ENCODE assay signal across 8 cellular contexts in the genomic region with DNA sequence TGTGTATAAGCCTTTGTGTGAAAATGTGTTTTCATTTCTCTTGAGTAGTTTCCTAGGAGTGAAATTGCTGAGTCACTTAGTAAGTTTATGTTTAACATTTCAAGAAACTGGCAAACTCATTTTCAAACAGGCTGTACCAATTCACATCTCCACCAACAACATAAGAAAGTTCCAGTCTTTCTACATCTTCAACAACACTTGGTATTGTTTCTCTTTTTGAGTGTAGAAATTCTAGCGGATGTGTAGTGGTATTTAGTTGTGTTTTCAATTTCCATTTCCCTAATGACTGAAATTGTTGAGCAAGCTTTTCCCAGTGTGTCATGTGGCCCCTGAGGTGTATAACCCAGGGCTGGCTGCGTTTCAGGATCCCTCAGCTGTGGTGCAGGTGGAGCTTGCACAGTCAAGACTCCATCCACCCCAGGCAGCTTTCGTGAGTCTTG.
DNase-seq lines count a peak whose midpoint lies in the region; TF ChIP-seq lines count a peak whose summit lies in the region.

No MANE protein-coding gene starts in this region.

- no peaks in the 10 kb centered on the region for H3K9me2 ChIP-seq in Karpas-422 (replicated peaks; ENCODE audit: insufficient read depth, low read length)

- no peaks in the 10 kb centered on the region for H3K9me3 ChIP-seq in Karpas-422 (ENCODE audit: low read length)
- no peaks in the 10 kb centered on the region for H3K9me3 ChIP-seq in neuronal stem cell (replicated peaks in 1 of 2; ENCODE audit: control insufficient read depth in 2 of 2, insufficient read depth in 1 of 2, low read depth in 1 of 2, low read length in 2 of 2)
- no peaks in the 10 kb centered on the region for H3K9me3 ChIP-seq in H9 (ENCODE audit: control insufficient read depth, low read depth, low read length)

- H3K79me2 ChIP-seq in Karpas-422 (ENCODE audit: low read length), result no peaks in the 10 kb centered on the region
- no peaks in the 10 kb centered on the region for H3K79me2 ChIP-seq in H9 (ENCODE audit: insufficient read depth, low read length)

- no peak overlapping the region for H4K8ac ChIP-seq in neuronal stem cell (ENCODE audit: low read depth, low read length)
- no peak overlapping the region for H4K8ac ChIP-seq in H9 (replicated peaks; ENCODE audit: insufficient read length, low read depth, low read length)

- no peak for TF ChIP-seq CTCF in H9 (conservative IDR thresholded peaks at IDR 0.05)

- H3K4me2 ChIP-seq in Karpas-422 (ENCODE audit: low read depth, low read length, poor library complexity, severe bottlenecking) (peak overlapping the region; percentile 9), neuronal stem cell (ENCODE audit: insufficient read depth, low read length, poor library complexity, severe bottlenecking) (no peak overlapping the region), H9 (ENCODE audit: insufficient read depth, insufficient read length, low read length) (no peak overlapping the region)

- H2BK15ac ChIP-seq in neuronal stem cell (ENCODE audit: low read length), result no peak overlapping the region
- no peak overlapping the region for H2BK15ac ChIP-seq in H9 (ENCODE audit: low read depth, low read length)

- H3K36me3 ChIP-seq in Karpas-422 (ENCODE audit: insufficient read depth, low read length) (no peaks in the 10 kb centered on the region), neuronal stem cell (replicated peaks in 1 of 2; ENCODE audit: control insufficient read depth in 2 of 2, insufficient read depth in 2 of 2, low read length in 2 of 2) (no peaks in the 10 kb centered on the region)

- no peaks in the 10 kb centered on the region for H3K23me2 ChIP-seq in H9 (ENCODE audit: insufficient read length, low read depth, low read length, poor library complexity, severe bottlenecking)

- H2BK5ac ChIP-seq in neuronal stem cell (ENCODE audit: low read length) (no peak overlapping the region), H9 (ENCODE audit: insufficient read length, low read length) (no peak overlapping the region)

- H3K9ac ChIP-seq in Karpas-422 (ENCODE audit: low read length) (no peak overlapping the region), neuronal stem cell (ENCODE audit: low read depth, low read length, poor library complexity) (no peak overlapping the region), H9 (ENCODE audit: extremely low read depth, insufficient read length, low read length) (no peak overlapping the region)

- H3K4me1 Mint-ChIP-seq in activated CD4-positive, alpha-beta T cell treated with anti-CD3 and anti-CD28 coated beads, Interleukin-2, amount 10 ng/mL, durations not matched to agents 24 days and 14 days, result peaks cover 11% of the 10 kb centered on the region
- no peaks in the 10 kb centered on the region for H3K4me1 Mint-ChIP-seq in H9

- no peak overlapping the region for H4K5ac ChIP-seq in H9 (ENCODE audit: insufficient read length, low read depth, low read length)

- no peak overlapping the region for H3K4ac ChIP-seq in neuronal stem cell (ENCODE audit: low read length)
- H3K4ac ChIP-seq in H9 (ENCODE audit: low read depth, low read length), result no peak overlapping the region

- no peak overlapping the region for H3K4me3 Mint-ChIP-seq in activated CD4-positive, alpha-beta T cell treated with anti-CD3 and anti-CD28 coated beads, Interleukin-2, amount 10 ng/mL, durations not matched to agents 24 days and 14 days
- H3K4me3 Mint-ChIP-seq in H9, result no peak overlapping the region

- H3K56ac ChIP-seq in H9 (ENCODE audit: insufficient read length, low read depth, low read length), result no peak overlapping the region

- no peak overlapping the region for H2BK20ac ChIP-seq in H9 (ENCODE audit: low read depth, low read length, poor library complexity, severe bottlenecking)

- peak; percentile 58 for DNase-seq in activated CD4-positive, alpha-beta T cell treated with anti-CD3 and anti-CD28 coated beads, Interleukin-2, amount 10 ng/mL, durations not matched to agents 24 days and 14 days
- DNase-seq in activated CD4-positive, alpha-beta T cell treated with anti-CD3 and anti-CD28 coated beads, Interleukin-2, amount 50 U/mL, for 1 hour, result no peak
- peak; percentile 25 for DNase-seq in H4 (ENCODE audit: low spot score)
- no peak for DNase-seq in Karpas-422
- no peak for DNase-seq in neuronal stem cell (ENCODE audit: low spot score)
- no peak for DNase-seq in NAMALWA (ENCODE audit: low spot score)
- DNase-seq in H9, result no peak
- DNase-seq in foreskin melanocyte, result no peak

- H2AK5ac ChIP-seq in neuronal stem cell (ENCODE audit: low read depth, low read length), result no peak overlapping the region
- H2AK5ac ChIP-seq in H9 (ENCODE audit: insufficient read length, low read length), result no peak overlapping the region

- no peak overlapping the region for H3K18ac ChIP-seq in neuronal stem cell (ENCODE audit: low read length)
- no peak overlapping the region for H3K18ac ChIP-seq in H9 (ENCODE audit: insufficient read length, low read depth, low read length)

- H3K23ac ChIP-seq in neuronal stem cell (ENCODE audit: low read depth, low read length, poor library complexity), result no peak overlapping the region
- no peak overlapping the region for H3K23ac ChIP-seq in H9 (ENCODE audit: insufficient read length, low read depth, low read length)

- H3K27ac ChIP-seq in Karpas-422 (ENCODE audit: low read length), result no peak overlapping the region
- no peak overlapping the region for H3K27ac ChIP-seq in neuronal stem cell (replicated peaks; ENCODE audit: low read length)
- H3K27ac ChIP-seq in H9 (ENCODE audit: insufficient read length, low read depth, low read length), result no peak overlapping the region

- no peak overlapping the region for H3K4me3 ChIP-seq in Karpas-422 (ENCODE audit: low read length)
- no peak overlapping the region for H3K4me3 ChIP-seq in neuronal stem cell (ENCODE audit: low read length in 2 of 2)

- no peak overlapping the region for H3K27ac Mint-ChIP-seq in activated CD4-positive, alpha-beta T cell treated with anti-CD3 and anti-CD28 coated beads, Interleukin-2, amount 10 ng/mL, durations not matched to agents 24 days and 14 days
- peak overlapping the region in 1 of 3 experiments; percentile 76; a peak in 1 of 7 replicates for H3K27ac Mint-ChIP-seq in H9

- H3K27me3 Mint-ChIP-seq in activated CD4-positive, alpha-beta T cell treated with anti-CD3 and anti-CD28 coated beads, Interleukin-2, amount 10 ng/mL, durations not matched to agents 24 days and 14 days, result no peaks in the 10 kb centered on the region
- no peaks in the 10 kb centered on the region; the same call in 1 of the 2 replicates for H3K27me3 Mint-ChIP-seq in H9 (ENCODE audit: low read depth)

- H3K27me3 ChIP-seq in Karpas-422 (ENCODE audit: low read length), result no peaks in the 10 kb centered on the region; the same call in 1 of the 2 replicates
- no peaks in the 10 kb centered on the region for H3K27me3 ChIP-seq in neuronal stem cell (ENCODE audit: control insufficient read depth in 3 of 3, insufficient read depth in 3 of 3, low read depth in 1 of 3, low read length in 3 of 3)
- no peaks in the 10 kb centered on the region for H3K27me3 ChIP-seq in H9 (ENCODE audit: insufficient read depth, low read length)

- H3K14ac ChIP-seq in neuronal stem cell (ENCODE audit: low read length) (no peak overlapping the region), H9 (ENCODE audit: insufficient read depth, low read length) (no peak overlapping the region)

- H2BK120ac ChIP-seq in neuronal stem cell (ENCODE audit: low read depth, low read length) (no peak overlapping the region), H9 (ENCODE audit: low read depth, low read length, poor library complexity, severe bottlenecking) (no peak overlapping the region)

- no peak overlapping the region for H4K91ac ChIP-seq in neuronal stem cell (ENCODE audit: low read depth, low read length, poor library complexity)
- no peak overlapping the region for H4K91ac ChIP-seq in H9 (ENCODE audit: insufficient read length, low read depth, low read length)

- H3T11ph ChIP-seq in H9 (ENCODE audit: low read length), result no peak overlapping the region

- no peaks in the 10 kb centered on the region for H3K79me1 ChIP-seq in neuronal stem cell (ENCODE audit: low read depth, low read length)
- H3K79me1 ChIP-seq in H9 (ENCODE audit: insufficient read depth, low read depth, low read length, poor library complexity, severe bottlenecking), result no peaks in the 10 kb centered on the region

- H3K4me1 ChIP-seq in Karpas-422 (ENCODE audit: low read length) (peaks cover 19% of the 10 kb centered on the region), neuronal stem cell (ENCODE audit: control insufficient read depth in 2 of 2, insufficient read depth in 1 of 2, low read depth in 1 of 2, low read length in 2 of 2) (no peaks in the 10 kb centered on the region), H9 (ENCODE audit: insufficient read depth, low read length) (no peaks in the 10 kb centered on the region)

- no CpG with 5 or more reads among the region's 3 CpGs for WGBS in neuronal stem cell (ENCODE audit: extremely low coverage in 2 of 2, insufficient read length in 2 of 2, insufficient replicate concordance in 1 of 2), 2 donors
- no CpG with 5 or more reads among the region's 3 CpGs for whole genome bisulfite sequencing in H9 (ENCODE audit: extremely low coverage, insufficient read length, low lambda C conversion rate)

- peaks cover 16% of the 10 kb centered on the region for H3K9me3 Mint-ChIP-seq in activated CD4-positive, alpha-beta T cell treated with anti-CD3 and anti-CD28 coated beads, Interleukin-2, amount 10 ng/mL, durations not matched to agents 24 days and 14 days
- H3K9me3 Mint-ChIP-seq in H9, result peaks cover 3 to 9% of the 10 kb centered on the region in 2 experiments; a peak in 4 of 5 replicates

- no peaks in the 10 kb centered on the region for H3K36me3 Mint-ChIP-seq in activated CD4-positive, alpha-beta T cell treated with anti-CD3 and anti-CD28 coated beads, Interleukin-2, amount 10 ng/mL, durations not matched to agents 24 days and 14 days (ENCODE audit: low read depth)
- peaks cover 0 to 1% (median 0%) of the 10 kb centered on the region in 3 experiments; a peak in 2 of 7 replicates for H3K36me3 Mint-ChIP-seq in H9 (ENCODE audit: insufficient read depth in 1 of 3, low read depth in 3 of 3)

- H2AFZ ChIP-seq in Karpas-422 (ENCODE audit: low read length) (peak overlapping the region; percentile 69; the same call in 1 of the 2 replicates), neuronal stem cell (ENCODE audit: low read length) (no peak overlapping the region), H9 (ENCODE audit: low read length) (no peak overlapping the region)

- H4K20me1 ChIP-seq in Karpas-422 (ENCODE audit: insufficient read depth, low read depth, low read length) (no peaks in the 10 kb centered on the region), H9 (ENCODE audit: control insufficient read depth, insufficient read depth, insufficient read length) (no peaks in the 10 kb centered on the region)

- intact Hi-C loops in activated CD4-positive, alpha-beta T cell treated with anti-CD3 and anti-CD28 coated beads, Interleukin-2, amount 10 ng/mL, durations not matched to agents 24 days and 14 days (cut with micrococcal nuclease), result no loop called here

- H2BK12ac ChIP-seq in neuronal stem cell (ENCODE audit: low read length) (peak overlapping the region; percentile 46), H9 (ENCODE audit: insufficient read length, low read depth, low read length) (no peak overlapping the region)

Comparison
In these comparisons a context has a peak if more than half of its experiments do, and no peak if none do; other contexts are left out.
1. DNase-seq: peak in activated CD4-positive, alpha-beta T cell treated with anti-CD3 and anti-CD28 coated beads, Interleukin-2, amount 10 ng/mL, durations not matched to agents 24 days and 14 days (single experiment) and H4 (single experiment); none in activated CD4-positive, alpha-beta T cell treated with anti-CD3 and anti-CD28 coated beads, Interleukin-2, amount 50 U/mL, for 1 hour (single experiment), Karpas-422 (single experiment), neuronal stem cell (single experiment), NAMALWA (single experiment), H9 (single experiment) and foreskin melanocyte (single experiment).